Comparison of ENCODE assay signal across 9 cellular contexts in genomic region chr1:178192686-178193085, GRCh38.
A peak's percentile ranks its signal among the peaks of the same experiment; 100 is the strongest.
DNase-seq lines count a peak whose midpoint lies in the region; ATAC-seq, FAIRE-seq and TF ChIP-seq lines count a peak whose summit lies in the region.
"Had no signal": no experiment of that assay in that cellular context is flagged by ENCODE, and none has a peak within 500 bp of the region (broad histone marks: within the 10 kb centered on the region; RNA-seq: fewer than 3 reads in every experiment).

No MANE protein-coding gene starts in this region.

- POLR2A ChIA-PET in HepG2 (lab: Yijun Ruan, JAX): no interaction called here

- intact Hi-C loops in right lobe of liver (cut with DNase I): no loop called here
- intact Hi-C loops in HepG2 (cut with micrococcal nuclease; ENCODE audit: unreplicated experiment): loop anchor here (5.0 kb wide), 1 partner anchor 245 kb away; no protein-coding TSS in a partner anchor

- H3K36me3 ChIP-seq in right lobe of liver: no peaks in the 10 kb centered on the region
- no peaks in the 10 kb centered on the region for H3K36me3 ChIP-seq in HepG2 (replicated peaks in 1 of 2; ENCODE audit: control insufficient read depth in 1 of 2, insufficient read depth in 2 of 2, low read length in 2 of 2)

- in situ Hi-C loops in HepG2 (cut with HindIII; ENCODE audit: extremely low pct_ligation_motif_present, low pct_unique_long_range_greater_than_20kb): loop anchor here (5.0 kb wide), 1 partner anchor 235 kb away; no protein-coding TSS in a partner anchor

- no peak for FAIRE-seq in HepG2 (lab: Jason Lieb, UNC)

- DNase-seq in right lobe of liver (no peak), HepG2 (ENCODE audit: low spot score) (no peak), amniotic stem cell (lab: John Stamatoyannopoulos, UW) (peak; percentile 44), hepatic stellate cell (ENCODE audit: low spot score) (peak; percentile 56), NCI-H748 treated with DMSO at 0.1 percent for 48 hours (lab: John Stamatoyannopoulos, UW) (no peak), DMS 273 (lab: John Stamatoyannopoulos, UW; ENCODE audit: unreplicated experiment) (no peak)
- DNase-seq in activated naive CD4-positive, alpha-beta T cell (lab: John Stamatoyannopoulos, UW): no peak
- DNase-seq: glutamatergic neuron had no signal

- no peaks in the 10 kb centered on the region for H3K79me2 ChIP-seq in HepG2 (ENCODE audit: insufficient read depth, low read length)

- no peaks in the 10 kb centered on the region for H3K4me1 ChIP-seq in right lobe of liver
- H3K4me1 ChIP-seq in HepG2 (ENCODE audit: insufficient read depth, low read length): no peaks in the 10 kb centered on the region

- H3K9ac ChIP-seq in HepG2 (ENCODE audit: insufficient read depth, low read depth, low read length): no peak overlapping the region

- TF ChIP-seq EP300 in HepG2 (IDR thresholded peaks at IDR 0.05; ENCODE audit: low read depth in 2 of 2, low read length in 2 of 2) (no peak), HepG2 (CRISPR knock-in tag; IDR thresholded peaks at IDR 0.05; ENCODE audit: borderline replicate concordance) (no peak)

- CTCF ChIA-PET in HepG2 (lab: Yijun Ruan, JAX; ENCODE audit: low intra/inter-chr PET ratio, low total read pairs): no interaction called here

- WGBS in right lobe of liver (ENCODE audit: insufficient coverage, low coverage, low lambda C conversion rate, missing lambda C conversion rate): 48% methylated on average over 3 of the region's 3 CpGs
- 94% methylated on average over 3 of the region's 3 CpGs for WGBS in HepG2 (ENCODE audit: low lambda C conversion rate)

- H3K9me3 ChIP-seq in right lobe of liver: no peaks in the 10 kb centered on the region
- no peaks in the 10 kb centered on the region for H3K9me3 ChIP-seq in HepG2 (ENCODE audit: low read length)

- H3K27ac ChIP-seq in right lobe of liver (no peak overlapping the region), HepG2 (ENCODE audit: extremely low read length, insufficient read depth, low read length) (no peak overlapping the region)

- TF ChIP-seq POLR2A in right lobe of liver (IDR thresholded peaks at IDR 0.05) (no peak), HepG2 (IDR thresholded peaks at IDR 0.05; ENCODE audit: insufficient read depth in 1 of 2, low read depth in 2 of 2, low read length in 2 of 2) (no peak)

- no peak for TF ChIP-seq RAD21 in HepG2 (CRISPR knock-in tag; IDR thresholded peaks at IDR 0.05)

- H3K27me3 ChIP-seq in right lobe of liver: no peaks in the 10 kb centered on the region
- H3K27me3 ChIP-seq in HepG2 (ENCODE audit: control insufficient read depth in 1 of 2, insufficient read depth in 2 of 2, low read length in 2 of 2): no peaks in the 10 kb centered on the region

- no TSS peak for BruUV-seq in HepG2 (replicated peaks; lab: Mats Ljungman, UMichigan)

- H3K4me2 ChIP-seq in HepG2 (ENCODE audit: low read depth, low read length): no peak overlapping the region

- H3K4me3 ChIP-seq in right lobe of liver: no peak overlapping the region
- H3K4me3 ChIP-seq in HepG2 (replicated peaks in 1 of 3; ENCODE audit: insufficient read depth in 1 of 3, low read depth in 2 of 3, low read length in 3 of 3): no peak overlapping the region

- TF ChIP-seq CTCF in right lobe of liver (IDR thresholded peaks at IDR 0.05): no peak
- TF ChIP-seq CTCF in HepG2 (CRISPR knock-in tag; IDR thresholded peaks at IDR 0.05): no peak

- H2AFZ ChIP-seq in HepG2 (ENCODE audit: low read length): no peak overlapping the region

- H4K20me1 ChIP-seq in HepG2 (ENCODE audit: insufficient read depth, low read length): no peaks in the 10 kb centered on the region

- ATAC-seq in right lobe of liver (peak; percentile 65 to 76 (median 68)), HepG2 (no peak)
- no peak for ATAC-seq in activated CD4-positive, CD25-positive, alpha-beta regulatory T cell treated with anti-CD3 and anti-CD28 coated beads, Interleukin-2, amount 50 U/mL, for 24 hours

TF ChIP-seq in HepG2, 621 proteins besides CTCF, POLR2A, EP300 and RAD21:
- TF ChIP-seq ZNF772 (CRISPR knock-in tag; IDR thresholded peaks at IDR 0.05) (no peak), HDAC2 (CRISPR knock-in tag; IDR thresholded peaks at IDR 0.05) (no peak), SP2 (CRISPR knock-in tag; IDR thresholded peaks at IDR 0.05) (no peak), ZNF790 (CRISPR knock-in tag; IDR thresholded peaks at IDR 0.05; ENCODE audit: borderline replicate concordance) (no peak), MIXL1 (CRISPR knock-in tag; IDR thresholded peaks at IDR 0.05) (no peak), GATAD1 (CRISPR knock-in tag; IDR thresholded peaks at IDR 0.05) (no peak), KDM5A (IDR thresholded peaks at IDR 0.05; ENCODE audit: borderline replicate concordance, low read length) (no peak), PHF5A (CRISPR knock-in tag; IDR thresholded peaks at IDR 0.05; ENCODE audit: low read depth, unreplicated experiment) (no peak), ZNF12 (CRISPR knock-in tag; IDR thresholded peaks at IDR 0.05) (no peak), ARID2 (CRISPR knock-in tag; IDR thresholded peaks at IDR 0.05; ENCODE audit: borderline replicate concordance) (no peak), ATF6 (CRISPR knock-in tag; conservative IDR thresholded peaks at IDR 0.05) (no peak)

Comparison
In these comparisons a context has a peak if more than half of its experiments do, and no peak if none do; other contexts are left out.
1. ATAC-seq: peak in right lobe of liver (4 of 4); none in HepG2 (single experiment) and activated CD4-positive, CD25-positive, alpha-beta regulatory T cell treated with anti-CD3 and anti-CD28 coated beads, Interleukin-2, amount 50 U/mL, for 24 hours (0 of 2).
2. DNase-seq: peak in amniotic stem cell (single experiment) and hepatic stellate cell (single experiment); none in right lobe of liver (0 of 3), HepG2 (single experiment), NCI-H748 treated with DMSO at 0.1 percent for 48 hours (single experiment), activated naive CD4-positive, alpha-beta T cell (0 of 4) and DMS 273 (single experiment).